In the genomic region with DNA sequence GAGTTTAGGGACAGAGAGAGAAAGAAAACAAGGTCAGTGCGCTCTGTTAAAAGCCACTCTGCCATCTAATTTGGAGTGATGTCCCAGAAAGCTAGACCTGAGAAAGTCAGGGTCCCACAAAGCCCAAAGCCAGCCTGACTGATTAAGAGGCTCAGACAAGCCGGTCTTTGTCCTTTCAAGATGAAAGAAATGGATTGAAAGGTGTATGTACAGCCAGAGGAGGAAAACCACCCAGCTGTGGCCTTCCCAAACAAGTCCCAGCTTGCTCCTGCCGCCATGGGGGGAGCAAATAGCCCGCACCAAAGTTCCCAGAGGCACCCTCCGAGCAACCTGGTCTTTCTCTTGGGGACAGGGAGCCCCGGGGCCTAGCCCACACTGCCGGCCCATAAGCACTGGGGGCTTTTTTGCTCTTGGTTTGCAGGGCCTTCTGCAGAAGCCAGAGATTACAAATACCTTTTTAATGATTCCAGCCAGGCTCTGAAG, we compare ENCODE assay signal across 15 cellular contexts. TPM values are rescaled to one million over a fixed set of nuclear protein-coding genes. Genes with fewer than 3 reads are reported as not detected.
DNase-seq lines count a peak whose midpoint lies in the region; ATAC-seq, FAIRE-seq and TF ChIP-seq lines count a peak whose summit lies in the region.
"Had no signal": no experiment of that assay in that cellular context is flagged by ENCODE, and none has a peak within 500 bp of the region (broad histone marks: within the 10 kb centered on the region; RNA-seq: fewer than 3 reads in every experiment).

No MANE protein-coding gene starts in this region.

- H3K27me3 ChIP-seq in HUES6 (ENCODE audit: control insufficient read depth, insufficient read depth, low read length), result peaks cover 51% of the 10 kb centered on the region
- peaks cover 47% of the 10 kb centered on the region for H3K27me3 ChIP-seq in bronchial epithelial cell (ENCODE audit: control insufficient read depth, insufficient read depth, low read length)

- H3K36me3 ChIP-seq in HUES6 (ENCODE audit: control insufficient read depth, insufficient read depth, low read length) (no peaks in the 10 kb centered on the region), bronchial epithelial cell (ENCODE audit: control insufficient read depth, insufficient read depth, low read length) (no peaks in the 10 kb centered on the region)
- H3K36me3 ChIP-seq: lower lobe of right lung, neutrophil had no signal

- 0 out of 2 replicates have a peak overlapping the region, but pooled peaks have one; percentile 5 for H3K27ac ChIP-seq in HUES6 (ENCODE audit: low read depth, low read length)
- H3K27ac ChIP-seq: lower lobe of right lung, neutrophil had no signal

- no peaks in the 10 kb centered on the region for H3K36me3 Mint-ChIP-seq in mesothelial cell of epicardium
- H3K36me3 Mint-ChIP-seq: stimulated activated naive B cell treated with anti-CD40 and anti-IgM and Interleukin-4, amounts not matched to agents 10 μg/mL and 1 μg/mL and 100 μg/mL, for 72 hours had no signal

- H3K9ac ChIP-seq in HUES6 (ENCODE audit: low read length), result peak overlapping the region; percentile 45

- no peak for FAIRE-seq in bronchial epithelial cell (lab: Jason Lieb, UNC)

- no peaks in the 10 kb centered on the region for H3K9me3 ChIP-seq in HUES6 (ENCODE audit: control insufficient read depth, insufficient read depth, low read depth, low read length)
- H3K9me3 ChIP-seq: lower lobe of right lung, neutrophil had no signal

- H3K27me3 Mint-ChIP-seq in mesothelial cell of epicardium (ENCODE audit: low read depth), result peaks cover 29% of the 10 kb centered on the region

- peak; percentile 21 for DNase-seq in DMS79 (lab: John Stamatoyannopoulos, UW)
- peak; percentile 8 for DNase-seq in bronchial epithelial cell (ENCODE audit: low read depth)
- DNase-seq in mesothelial cell of epicardium (ENCODE audit: low spot score in 2 of 2, unreplicated experiment in 2 of 2), result no peak
- no peak for DNase-seq in NCI-H510A treated with DMSO at 0.1 percent for 48 hours (lab: John Stamatoyannopoulos, UW)
- DNase-seq in dermis blood vessel endothelial cell, result no peak
- DNase-seq in stimulated activated CD4-positive, alpha-beta T cell treated with anti-CD3 and anti-CD28 coated beads, Interleukin-2, amount 100 ng/mL, for 48 hours, result no peak
- DNase-seq: activated CD8-positive, alpha-beta memory T cell treated with anti-CD3 and anti-CD28 coated beads for 24 hours; aorta; Calu3; hippocampal formation; lower lobe of right lung; stimulated activated naive B cell treated with anti-CD40 and anti-IgM and Interleukin-4, amounts not matched to agents 10 μg/mL and 1 μg/mL and 100 μg/mL, for 72 hours had no signal

- peak overlapping the region; percentile 91 for H3K27ac Mint-ChIP-seq in mesothelial cell of epicardium
- H3K27ac Mint-ChIP-seq: stimulated activated naive B cell treated with anti-CD40 and anti-IgM and Interleukin-4, amounts not matched to agents 10 μg/mL and 1 μg/mL and 100 μg/mL, for 72 hours had no signal

- TF ChIP-seq CTCF in bronchial epithelial cell (IDR thresholded peaks at IDR 0.05; ENCODE audit: insufficient read depth, low read length, severe bottlenecking), result no peak
- TF ChIP-seq CTCF in mesothelial cell of epicardium (IDR thresholded peaks at IDR 0.05; ENCODE audit: unreplicated experiment), result no peak

- peak overlapping the region; percentile 85 for H3K4me3 ChIP-seq in HUES6 (ENCODE audit: low read depth, low read length)
- H3K4me3 ChIP-seq in bronchial epithelial cell (ENCODE audit: low read depth, low read length), result no peak overlapping the region
- H3K4me3 ChIP-seq: lower lobe of right lung had no signal

- H3K4me3 Mint-ChIP-seq in mesothelial cell of epicardium, result peak overlapping the region; percentile 78
- H3K4me3 Mint-ChIP-seq: stimulated activated naive B cell treated with anti-CD40 and anti-IgM and Interleukin-4, amounts not matched to agents 10 μg/mL and 1 μg/mL and 100 μg/mL, for 72 hours had no signal

- H3K4me1 Mint-ChIP-seq in mesothelial cell of epicardium, result peaks cover 71% of the 10 kb centered on the region

- H3K9me3 Mint-ChIP-seq in mesothelial cell of epicardium, result no peaks in the 10 kb centered on the region
- H3K9me3 Mint-ChIP-seq: stimulated activated naive B cell treated with anti-CD40 and anti-IgM and Interleukin-4, amounts not matched to agents 10 μg/mL and 1 μg/mL and 100 μg/mL, for 72 hours had no signal

- peaks cover 65% of the 10 kb centered on the region for H3K4me1 ChIP-seq in HUES6 (ENCODE audit: control insufficient read depth, insufficient read depth, low read length)
- H3K4me1 ChIP-seq: lower lobe of right lung had no signal

- ATAC-seq in HG02610 (IDR thresholded peaks at IDR 0.05; ENCODE audit: unreplicated experiment), result no peak
- ATAC-seq: lower lobe of right lung; stimulated activated naive B cell treated with anti-CD40 and anti-IgM and Interleukin-4, amounts not matched to agents 10 μg/mL and 1 μg/mL and 100 μg/mL, for 72 hours had no signal

RNA-seq across cellular contexts. Expression of a gene that starts 3.3 kb away (rescaled TPM):
- not detected in 2 replicates for total RNA-seq in bronchial epithelial cell
- total RNA-seq in mesothelial cell of epicardium, result 22.2 to 23.8 TPM (median 23.0 TPM) in 3 replicates
- total RNA-seq in dermis blood vessel endothelial cell, result not detected in 2 replicates
- total RNA-seq: Calu3 had no signal

Comparison
In these comparisons a context has a peak if more than half of its experiments do, and no peak if none do; other contexts are left out.
1. DNase-seq: peak in DMS79 (single experiment) and bronchial epithelial cell (single experiment); none in mesothelial cell of epicardium (0 of 2), NCI-H510A treated with DMSO at 0.1 percent for 48 hours (single experiment), dermis blood vessel endothelial cell (single experiment) and stimulated activated CD4-positive, alpha-beta T cell treated with anti-CD3 and anti-CD28 coated beads, Interleukin-2, amount 100 ng/mL, for 48 hours (0 of 2).
2. RNA of a gene that starts 3.3 kb away (total RNA-seq): 22.2 to 23.8 TPM in mesothelial cell of epicardium; not detected in bronchial epithelial cell and not detected in dermis blood vessel endothelial cell; every median in the first group is over 10 times any median in the second.